In the genomic region with DNA sequence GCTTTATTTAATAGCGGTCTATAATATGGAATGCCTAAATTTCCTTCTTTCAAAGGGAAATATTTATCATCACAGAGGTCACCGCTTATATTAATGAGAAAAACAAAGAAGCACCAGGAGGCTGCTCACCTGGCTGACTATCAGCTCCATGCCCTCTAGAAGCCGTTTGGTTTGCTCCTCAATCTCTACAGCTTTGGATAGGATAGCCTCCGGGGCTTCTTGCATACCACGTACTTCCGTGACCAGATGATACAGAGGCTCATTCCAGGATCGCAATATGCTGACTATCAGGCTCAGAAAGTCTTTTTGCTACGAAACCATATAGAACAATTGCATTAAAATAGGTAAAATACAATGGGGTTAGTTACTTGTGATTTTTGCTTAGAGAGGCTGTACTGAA, we compare ENCODE assay signal across 39 cellular contexts. TPM values are rescaled to one million over a fixed set of nuclear protein-coding genes. Genes with fewer than 3 reads are reported as not detected.
"Had no signal": no experiment of that assay in that cellular context is flagged by ENCODE, and none has a peak within 500 bp of the region (broad histone marks: within the 10 kb centered on the region; RNA-seq: fewer than 3 reads in every experiment).

No MANE protein-coding gene starts in this region.

- H3K4me3 ChIP-seq: adrenal gland, ascending aorta, cardiac muscle cell had no signal

- H3K36me3 ChIP-seq: adrenal gland, ascending aorta, cardiac muscle cell had no signal

- DNase-seq: activated CD4-positive, alpha-beta memory T cell treated with anti-CD3 and anti-CD28 coated beads, Interleukin-2, amount 10 ng/mL, durations not matched to agents 7 days and 5 days; activated CD4-positive, alpha-beta T cell treated with anti-CD3 and anti-CD28 coated beads for 1 hour; activated CD4-positive, alpha-beta T cell treated with anti-CD3 and anti-CD28 coated beads for 36 hours; activated CD4-positive, alpha-beta T cell treated with anti-CD3 and anti-CD28 coated beads for 48 hours; activated CD4-positive, alpha-beta T cell treated with anti-CD3 and anti-CD28 coated beads, Interleukin-2, amount 10 ng/mL, durations not matched to agents 7 days and 5 days; activated CD4-positive, alpha-beta T cell treated with anti-CD3 and anti-CD28 coated beads, Interleukin-2, amount 50 U/mL, for 48 hours; activated CD4-positive, CD25-positive, alpha-beta regulatory T cell; activated CD8-positive, alpha-beta memory T cell treated with anti-CD3 and anti-CD28 coated beads for 24 hours; activated CD8-positive, alpha-beta memory T cell treated with anti-CD3 and anti-CD28 coated beads, Interleukin-2, amount 10 ng/mL, durations not matched to agents 7 days and 5 days; activated CD8-positive, alpha-beta memory T cell treated with anti-CD3 and anti-CD28 coated beads, Interleukin-2, amount 50 U/mL, for 48 hours; activated CD8-positive, alpha-beta T cell treated with anti-CD3 and anti-CD28 coated beads, Interleukin-2, amount 10 ng/mL, durations not matched to agents 7 days and 5 days; activated effector memory CD4-positive, alpha-beta T cell treated with anti-CD3 and anti-CD28 coated beads, Interleukin-2, amount 50 U/mL, for 16 hours; activated gamma-delta T cell treated with Interleukin-2 at 50 U/mL for 16 hours; activated naive CD4-positive, alpha-beta T cell; activated naive CD4-positive, alpha-beta T cell treated with anti-CD3 and anti-CD28 coated beads for 36 hours; activated naive CD4-positive, alpha-beta T cell treated with anti-CD3 and anti-CD28 coated beads, Interleukin-2, amount 50 U/mL, for 16 hours; activated naive CD8-positive, alpha-beta T cell treated with anti-CD3 and anti-CD28 coated beads for 36 hours; activated T-cell treated with anti-CD3 and anti-CD28 coated beads, Interleukin-2, amount 50 U/mL, for 24 hours; activated T-cell treated with anti-CD3 and anti-CD28 coated beads, Interleukin-2, amount 50 U/mL, for 72 hours; adrenal gland; amniotic stem cell; anterior cingulate cortex; caudate nucleus; cerebellar nuclear complex; T-helper 1 cell; T-helper 2 cell; T-helper 9 cell had no signal

- H3K4me1 Mint-ChIP-seq: activated CD4-positive, alpha-beta memory T cell treated with anti-CD3 and anti-CD28 coated beads, Interleukin-2, amount 10 ng/mL, durations not matched to agents 7 days and 5 days; activated CD4-positive, alpha-beta T cell treated with anti-CD3 and anti-CD28 coated beads for 36 hours; activated CD4-positive, alpha-beta T cell treated with anti-CD3 and anti-CD28 coated beads, Interleukin-2, amount 10 ng/mL, durations not matched to agents 7 days and 5 days; activated CD8-positive, alpha-beta memory T cell treated with anti-CD3 and anti-CD28 coated beads, Interleukin-2, amount 10 ng/mL, durations not matched to agents 7 days and 5 days; activated naive CD8-positive, alpha-beta T cell treated with anti-CD3 and anti-CD28 coated beads for 36 hours; activated T-helper 17 cell treated with anti-CD3 and anti-CD28 coated beads, Interleukin-2, amount 50 U/mL, for 72 hours; central memory CD8-positive, alpha-beta T cell had no signal

- H3K27me3 ChIP-seq: adrenal gland, ascending aorta, cardiac muscle cell had no signal

- H3K9me3 ChIP-seq: adrenal gland, ascending aorta had no signal

- H3K4me1 ChIP-seq: adrenal gland, ascending aorta had no signal

- H3K27ac ChIP-seq: adrenal gland, ascending aorta, cardiac muscle cell, VCaP had no signal

- H3K27me3 Mint-ChIP-seq: activated CD4-positive, alpha-beta memory T cell treated with anti-CD3 and anti-CD28 coated beads, Interleukin-2, amount 10 ng/mL, durations not matched to agents 7 days and 5 days; activated CD4-positive, alpha-beta T cell treated with anti-CD3 and anti-CD28 coated beads for 36 hours; activated CD4-positive, alpha-beta T cell treated with anti-CD3 and anti-CD28 coated beads, Interleukin-2, amount 10 ng/mL, durations not matched to agents 7 days and 5 days; activated CD8-positive, alpha-beta memory T cell treated with anti-CD3 and anti-CD28 coated beads, Interleukin-2, amount 10 ng/mL, durations not matched to agents 7 days and 5 days; activated naive CD8-positive, alpha-beta T cell treated with anti-CD3 and anti-CD28 coated beads for 36 hours; activated T-cell treated with anti-CD3 and anti-CD28 coated beads, Interleukin-2, amount 50 U/mL, for 24 hours; activated T-helper 17 cell treated with anti-CD3 and anti-CD28 coated beads, Interleukin-2, amount 50 U/mL, for 72 hours; central memory CD8-positive, alpha-beta T cell had no signal

- H3K4me3 Mint-ChIP-seq: activated CD4-positive, alpha-beta memory T cell treated with anti-CD3 and anti-CD28 coated beads, Interleukin-2, amount 10 ng/mL, durations not matched to agents 7 days and 5 days; activated CD4-positive, alpha-beta T cell treated with anti-CD3 and anti-CD28 coated beads for 36 hours; activated CD4-positive, alpha-beta T cell treated with anti-CD3 and anti-CD28 coated beads, Interleukin-2, amount 10 ng/mL, durations not matched to agents 7 days and 5 days; activated CD8-positive, alpha-beta memory T cell treated with anti-CD3 and anti-CD28 coated beads, Interleukin-2, amount 10 ng/mL, durations not matched to agents 7 days and 5 days; activated CD8-positive, alpha-beta T cell treated with anti-CD3 and anti-CD28 coated beads, Interleukin-2, amount 10 ng/mL, durations not matched to agents 7 days and 5 days; activated naive CD4-positive, alpha-beta T cell treated with anti-CD3 and anti-CD28 coated beads for 36 hours; activated naive CD8-positive, alpha-beta T cell treated with anti-CD3 and anti-CD28 coated beads for 36 hours; activated T-cell treated with anti-CD3 and anti-CD28 coated beads, Interleukin-2, amount 50 U/mL, for 24 hours; activated T-cell treated with anti-CD3 and anti-CD28 coated beads, Interleukin-2, amount 50 U/mL, for 72 hours; activated T-helper 1 cell treated with anti-CD3 and anti-CD28 coated beads, Interleukin-12 subunit alpha, Interleukin-12 subunit beta, Interleukin-2, Interleukin-4 antibody, amounts not matched to agents 30 ng/mL and 10 ng/mL and 1 ng/mL, durations not matched to agents 14 hours and 24 hours and 36 hours; activated T-helper 17 cell treated with anti-CD3 and anti-CD28 coated beads, Interleukin-2, amount 50 U/mL, for 72 hours; brain; central memory CD8-positive, alpha-beta T cell; T-helper 1 cell treated with Interleukin-12 subunit alpha and Interleukin-12 subunit beta and Interleukin-4 antibody, amounts not matched to agents 30 μg/mL and 1 μg/mL, for 36 hours; T-helper 2 cell treated with Interferon-gamma antibody and Interleukin-4, amounts not matched to agents 5 μg/mL and 100 μg/mL, for 36 hours had no signal

- H3K36me3 Mint-ChIP-seq: activated CD8-positive, alpha-beta memory T cell treated with anti-CD3 and anti-CD28 coated beads, Interleukin-2, amount 10 ng/mL, durations not matched to agents 7 days and 5 days; activated naive CD4-positive, alpha-beta T cell treated with anti-CD3 and anti-CD28 coated beads, Interleukin-2, amount 50 U/mL, for 72 hours; activated naive CD8-positive, alpha-beta T cell treated with anti-CD3 and anti-CD28 coated beads for 36 hours; brain had no signal

- H3K27ac Mint-ChIP-seq: activated CD4-positive, alpha-beta memory T cell treated with anti-CD3 and anti-CD28 coated beads, Interleukin-2, amount 10 ng/mL, durations not matched to agents 7 days and 5 days; activated CD4-positive, alpha-beta T cell treated with anti-CD3 and anti-CD28 coated beads for 36 hours; activated CD4-positive, alpha-beta T cell treated with anti-CD3 and anti-CD28 coated beads, Interleukin-2, amount 10 ng/mL, durations not matched to agents 7 days and 5 days; activated CD8-positive, alpha-beta memory T cell treated with anti-CD3 and anti-CD28 coated beads, Interleukin-2, amount 10 ng/mL, durations not matched to agents 7 days and 5 days; activated CD8-positive, alpha-beta T cell treated with anti-CD3 and anti-CD28 coated beads, Interleukin-2, amount 10 ng/mL, durations not matched to agents 7 days and 5 days; activated naive CD4-positive, alpha-beta T cell treated with anti-CD3 and anti-CD28 coated beads for 36 hours; activated naive CD4-positive, alpha-beta T cell treated with anti-CD3 and anti-CD28 coated beads, Interleukin-2, amount 50 U/mL, for 72 hours; activated naive CD8-positive, alpha-beta T cell treated with anti-CD3 and anti-CD28 coated beads for 36 hours; activated T-cell treated with anti-CD3 and anti-CD28 coated beads, Interleukin-2, amount 50 U/mL, for 24 hours; activated T-cell treated with anti-CD3 and anti-CD28 coated beads, Interleukin-2, amount 50 U/mL, for 72 hours; activated T-helper 1 cell treated with anti-CD3 and anti-CD28 coated beads, Interleukin-12 subunit alpha, Interleukin-12 subunit beta, Interleukin-2, Interleukin-4 antibody, amounts not matched to agents 30 ng/mL and 10 ng/mL and 1 ng/mL, durations not matched to agents 14 hours and 24 hours and 36 hours; activated T-helper 17 cell treated with anti-CD3 and anti-CD28 coated beads, Interleukin-2, amount 50 U/mL, for 72 hours; brain; T-helper 1 cell treated with Interleukin-12 subunit alpha and Interleukin-12 subunit beta and Interleukin-4 antibody, amounts not matched to agents 30 μg/mL and 1 μg/mL, for 36 hours; T-helper 2 cell treated with Interferon-gamma antibody and Interleukin-4, amounts not matched to agents 5 μg/mL and 100 μg/mL, for 36 hours had no signal

- H3K9me3 Mint-ChIP-seq: activated CD4-positive, alpha-beta T cell treated with anti-CD3 and anti-CD28 coated beads, Interleukin-2, amount 10 ng/mL, durations not matched to agents 7 days and 5 days; activated naive CD4-positive, alpha-beta T cell treated with anti-CD3 and anti-CD28 coated beads for 36 hours; activated naive CD8-positive, alpha-beta T cell treated with anti-CD3 and anti-CD28 coated beads for 36 hours; activated T-helper 1 cell treated with anti-CD3 and anti-CD28 coated beads, Interleukin-12 subunit alpha, Interleukin-12 subunit beta, Interleukin-2, Interleukin-4 antibody, amounts not matched to agents 30 ng/mL and 10 ng/mL and 1 ng/mL, durations not matched to agents 14 hours and 24 hours and 36 hours; T-helper 2 cell treated with Interferon-gamma antibody and Interleukin-4, amounts not matched to agents 5 μg/mL and 100 μg/mL, for 36 hours had no signal

RNA-seq across cellular contexts. Expression of gene PRL, which starts 6.8 kb away (rescaled TPM):
- total RNA-seq: activated CD4-positive, alpha-beta memory T cell treated with anti-CD3 and anti-CD28 coated beads, Interleukin-2, amount 10 ng/mL, durations not matched to agents 7 days and 5 days; activated CD4-positive, alpha-beta T cell treated with anti-CD3 and anti-CD28 coated beads for 36 hours; activated CD4-positive, alpha-beta T cell treated with anti-CD3 and anti-CD28 coated beads, Interleukin-2, amount 10 ng/mL, durations not matched to agents 7 days and 5 days; activated CD8-positive, alpha-beta memory T cell treated with anti-CD3 and anti-CD28 coated beads, Interleukin-2, amount 10 ng/mL, durations not matched to agents 7 days and 5 days; activated CD8-positive, alpha-beta T cell treated with anti-CD3 and anti-CD28 coated beads, Interleukin-2, amount 10 ng/mL, durations not matched to agents 7 days and 5 days; activated naive CD4-positive, alpha-beta T cell treated with anti-CD3 and anti-CD28 coated beads for 36 hours; activated naive CD4-positive, alpha-beta T cell treated with anti-CD3 and anti-CD28 coated beads, Interleukin-2, amount 50 U/mL, for 72 hours; activated naive CD8-positive, alpha-beta T cell treated with anti-CD3 and anti-CD28 coated beads for 36 hours; activated T-helper 1 cell treated with anti-CD3 and anti-CD28 coated beads, Interleukin-12 subunit alpha, Interleukin-12 subunit beta, Interleukin-2, Interleukin-4 antibody, amounts not matched to agents 30 ng/mL and 10 ng/mL and 1 ng/mL, durations not matched to agents 14 hours and 24 hours and 36 hours; activated T-helper 17 cell treated with anti-CD3 and anti-CD28 coated beads, Interleukin-2, amount 50 U/mL, for 72 hours; adrenal gland; ascending aorta; bronchial epithelial cell; cardiac muscle cell; chondrocyte had no signal
